Comparison of ENCODE assay signal across 33 cellular contexts in the genomic region with DNA sequence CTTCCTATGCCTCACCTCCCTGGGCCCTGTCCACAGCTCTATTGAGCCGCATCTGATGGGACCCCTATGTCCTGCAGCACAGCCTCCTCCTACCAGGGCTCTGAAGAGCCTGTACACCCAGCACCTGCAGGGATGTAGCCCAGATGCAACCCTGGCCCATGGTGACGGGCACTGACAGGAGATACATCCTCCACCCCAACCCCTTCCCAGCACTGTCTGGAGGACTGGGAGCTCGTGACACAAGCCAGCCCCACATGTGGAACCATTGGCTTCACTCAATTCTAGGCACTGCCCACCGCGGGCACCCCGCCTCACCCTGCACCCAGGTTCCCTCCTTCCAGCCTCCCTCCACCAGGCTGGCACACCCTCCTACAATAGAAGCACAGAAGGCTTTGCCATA. TPM values are rescaled to one million over a fixed set of nuclear protein-coding genes. Genes with fewer than 3 reads are reported as not detected.
"Had no signal": no experiment of that assay in that cellular context is flagged by ENCODE, and none has a peak within 500 bp of the region (broad histone marks: within the 10 kb centered on the region; RNA-seq: fewer than 3 reads in every experiment).

No MANE protein-coding gene starts in this region.

- FAIRE-seq: TTC549 had no signal

- DNase-seq: activated B cell treated with CpG ODN at 0.5 μM for 24 hours; activated CD4-positive, alpha-beta memory T cell treated with anti-CD3 and anti-CD28 coated beads, Interleukin-2, amount 10 ng/mL, durations not matched to agents 7 days and 5 days; activated CD4-positive, alpha-beta T cell treated with anti-CD3 and anti-CD28 coated beads for 48 hours; activated CD4-positive, alpha-beta T cell treated with anti-CD3 and anti-CD28 coated beads, Interleukin-2, amount 10 ng/mL, durations not matched to agents 7 days and 5 days; activated CD4-positive, alpha-beta T cell treated with anti-CD3 and anti-CD28 coated beads, Interleukin-2, amount 50 U/mL, for 48 hours; activated CD4-positive, CD25-positive, alpha-beta regulatory T cell treated with anti-CD3 and anti-CD28 coated beads, Interleukin-2, amount 50 U/mL, for 72 hours; activated CD8-positive, alpha-beta memory T cell treated with anti-CD3 and anti-CD28 coated beads for 24 hours; activated CD8-positive, alpha-beta memory T cell treated with anti-CD3 and anti-CD28 coated beads, Interleukin-2, amount 10 ng/mL, durations not matched to agents 7 days and 5 days; activated CD8-positive, alpha-beta memory T cell treated with anti-CD3 and anti-CD28 coated beads, Interleukin-2, amount 50 U/mL, for 48 hours; activated CD8-positive, alpha-beta T cell treated with anti-CD3 and anti-CD28 coated beads, Interleukin-2, amount 10 ng/mL, durations not matched to agents 7 days and 5 days; activated effector memory CD4-positive, alpha-beta T cell treated with Interleukin-2 at 50 U/mL for 16 hours; activated gamma-delta T cell; activated naive CD4-positive, alpha-beta T cell treated with anti-CD3 and anti-CD28 coated beads, Interleukin-2, amount 10 ng/mL, durations not matched to agents 7 days and 5 days; activated naive CD4-positive, alpha-beta T cell treated with Interleukin-2 at 50 U/mL for 16 hours; activated naive CD8-positive, alpha-beta T cell treated with anti-CD3 and anti-CD28 coated beads, Interleukin-2, amount 10 ng/mL, durations not matched to agents 7 days and 5 days; activated naive CD8-positive, alpha-beta T cell treated with anti-CD3 and anti-CD28 coated beads, Interleukin-2, amount 50 U/mL, for 24 hours; activated T-cell treated with anti-CD3 and anti-CD28 coated beads, Interleukin-2, amount 50 U/mL, for 24 hours; activated T-cell treated with anti-CD3 and anti-CD28 coated beads, Interleukin-2, amount 50 U/mL, for 48 hours; amygdala; anterior cingulate cortex; brain microvascular endothelial cell; central memory CD4-positive, alpha-beta T cell; T-cell; T-helper 2 cell; T-helper 9 cell had no signal

- H3K36me3 Mint-ChIP-seq: activated naive CD8-positive, alpha-beta T cell treated with anti-CD3 and anti-CD28 coated beads, Interleukin-2, amount 10 ng/mL, durations not matched to agents 7 days and 5 days had no signal

- H3K4me3 Mint-ChIP-seq: activated B cell treated with CpG ODN at 0.5 μM for 24 hours; activated CD4-positive, alpha-beta memory T cell treated with anti-CD3 and anti-CD28 coated beads, Interleukin-2, amount 10 ng/mL, durations not matched to agents 7 days and 5 days; activated CD4-positive, alpha-beta T cell treated with anti-CD3 and anti-CD28 coated beads, Interleukin-2, amount 10 ng/mL, durations not matched to agents 7 days and 5 days; activated CD8-positive, alpha-beta memory T cell treated with anti-CD3 and anti-CD28 coated beads, Interleukin-2, amount 10 ng/mL, durations not matched to agents 7 days and 5 days; activated CD8-positive, alpha-beta T cell treated with anti-CD3 and anti-CD28 coated beads, Interleukin-2, amount 10 ng/mL, durations not matched to agents 7 days and 5 days; activated naive CD4-positive, alpha-beta T cell treated with anti-CD3 and anti-CD28 coated beads, Interleukin-2, amount 10 ng/mL, durations not matched to agents 7 days and 5 days; activated naive CD8-positive, alpha-beta T cell; activated naive CD8-positive, alpha-beta T cell treated with anti-CD3 and anti-CD28 coated beads, Interleukin-2, amount 10 ng/mL, durations not matched to agents 7 days and 5 days; activated naive CD8-positive, alpha-beta T cell treated with anti-CD3 and anti-CD28 coated beads, Interleukin-2, amount 50 U/mL, for 24 hours; activated T-cell treated with anti-CD3 and anti-CD28 coated beads, Interleukin-2, amount 50 U/mL, for 24 hours; T-cell; T-helper 1 cell treated with Interleukin-12 subunit alpha and Interleukin-12 subunit beta and Interleukin-4 antibody, amounts not matched to agents 30 μg/mL and 1 μg/mL, for 36 hours; T-helper 2 cell treated with Interferon-gamma antibody and Interleukin-4, amounts not matched to agents 5 μg/mL and 100 μg/mL, for 36 hours had no signal

- H3K27ac ChIP-seq: ascending aorta, brain microvascular endothelial cell, breast epithelium, VCaP had no signal

- ATAC-seq: activated CD8-positive, alpha-beta memory T cell treated with anti-CD3 and anti-CD28 coated beads, Interleukin-2, amount 10 ng/mL, durations not matched to agents 7 days and 5 days; activated CD8-positive, alpha-beta T cell treated with anti-CD3 and anti-CD28 coated beads, Interleukin-2, amount 10 ng/mL, durations not matched to agents 7 days and 5 days; activated naive CD8-positive, alpha-beta T cell treated with anti-CD3 and anti-CD28 coated beads, Interleukin-2, amount 50 U/mL, for 24 hours; T-cell had no signal

- H3K27me3 ChIP-seq: ascending aorta, brain microvascular endothelial cell, breast epithelium had no signal

- H3K27ac Mint-ChIP-seq: activated B cell treated with CpG ODN at 0.5 μM for 24 hours; activated CD4-positive, alpha-beta memory T cell treated with anti-CD3 and anti-CD28 coated beads, Interleukin-2, amount 10 ng/mL, durations not matched to agents 7 days and 5 days; activated CD4-positive, alpha-beta T cell treated with anti-CD3 and anti-CD28 coated beads, Interleukin-2, amount 10 ng/mL, durations not matched to agents 7 days and 5 days; activated CD8-positive, alpha-beta memory T cell treated with anti-CD3 and anti-CD28 coated beads, Interleukin-2, amount 10 ng/mL, durations not matched to agents 7 days and 5 days; activated CD8-positive, alpha-beta T cell treated with anti-CD3 and anti-CD28 coated beads, Interleukin-2, amount 10 ng/mL, durations not matched to agents 7 days and 5 days; activated naive CD4-positive, alpha-beta T cell treated with anti-CD3 and anti-CD28 coated beads, Interleukin-2, amount 10 ng/mL, durations not matched to agents 7 days and 5 days; activated naive CD8-positive, alpha-beta T cell; activated naive CD8-positive, alpha-beta T cell treated with anti-CD3 and anti-CD28 coated beads, Interleukin-2, amount 10 ng/mL, durations not matched to agents 7 days and 5 days; activated naive CD8-positive, alpha-beta T cell treated with anti-CD3 and anti-CD28 coated beads, Interleukin-2, amount 50 U/mL, for 24 hours; activated T-cell treated with anti-CD3 and anti-CD28 coated beads, Interleukin-2, amount 50 U/mL, for 24 hours; activated T-helper 2 cell treated with anti-CD3 and anti-CD28 coated beads, Interferon-gamma antibody, Interleukin-2, Interleukin-4, amounts not matched to agents 10 μg/mL and 5 μg/mL and 100 μg/mL, durations not matched to agents 14 hours and 24 hours and 36 hours; T-cell; T-helper 1 cell treated with Interleukin-12 subunit alpha and Interleukin-12 subunit beta and Interleukin-4 antibody, amounts not matched to agents 30 μg/mL and 1 μg/mL, for 36 hours; T-helper 2 cell treated with Interferon-gamma antibody and Interleukin-4, amounts not matched to agents 5 μg/mL and 100 μg/mL, for 36 hours had no signal

- H3K9me3 ChIP-seq: ascending aorta had no signal

- H3K36me3 ChIP-seq: ascending aorta, breast epithelium had no signal

- H3K4me3 ChIP-seq: ascending aorta, breast epithelium had no signal

- H3K9me3 Mint-ChIP-seq: activated naive CD8-positive, alpha-beta T cell treated with anti-CD3 and anti-CD28 coated beads, Interleukin-2, amount 50 U/mL, for 24 hours; activated T-cell treated with anti-CD3 and anti-CD28 coated beads, Interleukin-2, amount 50 U/mL, for 24 hours; activated T-helper 2 cell treated with anti-CD3 and anti-CD28 coated beads, Interferon-gamma antibody, Interleukin-2, Interleukin-4, amounts not matched to agents 10 μg/mL and 5 μg/mL and 100 μg/mL, durations not matched to agents 14 hours and 24 hours and 36 hours; T-helper 1 cell treated with Interleukin-12 subunit alpha and Interleukin-12 subunit beta and Interleukin-4 antibody, amounts not matched to agents 30 μg/mL and 1 μg/mL, for 36 hours; T-helper 2 cell treated with Interferon-gamma antibody and Interleukin-4, amounts not matched to agents 5 μg/mL and 100 μg/mL, for 36 hours had no signal

RNA-seq across cellular contexts. Expression of gene GRB10, which starts 2.6 kb away (rescaled TPM):
- total RNA-seq: activated B cell treated with CpG ODN at 0.5 μM for 24 hours had no signal
